In genomic region chr5:143966280-143966679, GRCh38 we compare ENCODE assay signal across 32 cellular contexts.
"Had no signal": no experiment of that assay in that cellular context is flagged by ENCODE, and none has a peak within 500 bp of the region (broad histone marks: within the 10 kb centered on the region; RNA-seq: fewer than 3 reads in every experiment).

No MANE protein-coding gene starts in this region.

- H3K4me2 ChIP-seq: KMS-11 had no signal

- ATAC-seq: activated T-cell treated with anti-CD3 and anti-CD28 coated beads, Interleukin-2, amount 50 U/mL, for 4 hours had no signal

- H3K27ac ChIP-seq: brain microvascular endothelial cell, KMS-11, Peyer's patch, RWPE1, VCaP had no signal

- DNase-seq: activated B cell treated with CpG ODN at 0.5 μM for 24 hours; activated CD4-positive, alpha-beta memory T cell treated with anti-CD3 and anti-CD28 coated beads for 36 hours; activated CD4-positive, alpha-beta T cell treated with anti-CD3 and anti-CD28 coated beads for 4 hours; activated CD4-positive, alpha-beta T cell treated with anti-CD3 and anti-CD28 coated beads, Interleukin-2, amount 50 U/mL, for 1 hour; activated CD4-positive, CD25-positive, alpha-beta regulatory T cell treated with anti-CD3 and anti-CD28 coated beads, Interleukin-2, amount 50 U/mL, for 72 hours; activated CD8-positive, alpha-beta memory T cell treated with anti-CD3 and anti-CD28 coated beads, Interleukin-2, amount 50 U/mL, for 4 hours; activated gamma-delta T cell treated with Interleukin-2 at 50 U/mL for 16 hours; activated naive CD4-positive, alpha-beta T cell treated with anti-CD3 and anti-CD28 coated beads, Interleukin-2, amount 10 ng/mL, durations not matched to agents 7 days and 5 days; activated naive CD8-positive, alpha-beta T cell treated with anti-CD3 and anti-CD28 coated beads for 36 hours; activated T-cell treated with anti-CD3 and anti-CD28 coated beads for 4 hours; activated T-cell treated with anti-CD3 and anti-CD28 coated beads, Interleukin-2, amount 50 U/mL, for 4 hours; amniotic stem cell; aorta; brain microvascular endothelial cell; central memory CD4-positive, alpha-beta T cell; MM.1S; MV-4-11; NCI-H1092; NCI-H1436 treated with DMSO at 0.1 percent for 48 hours; NCI-H1694 treated with DMSO at 0.1 percent for 48 hours; NCI-H2029; NCI-H345; NCI-H524 treated with DMSO at 0.1 percent for 48 hours; Peyer's patch; Right ventricle myocardium superior; SW 1271; T-helper 1 cell; T-helper 2 cell; T-helper 9 cell had no signal

- H3K27me3 ChIP-seq: brain microvascular endothelial cell, Peyer's patch had no signal

- H3K4me1 ChIP-seq: Peyer's patch had no signal

- H3K36me3 ChIP-seq: brain microvascular endothelial cell, Peyer's patch had no signal

- H3K9ac ChIP-seq: KMS-11 had no signal

- H3K9me3 ChIP-seq: Peyer's patch had no signal

- H3K4me3 ChIP-seq: Peyer's patch had no signal
